In the genomic region with DNA sequence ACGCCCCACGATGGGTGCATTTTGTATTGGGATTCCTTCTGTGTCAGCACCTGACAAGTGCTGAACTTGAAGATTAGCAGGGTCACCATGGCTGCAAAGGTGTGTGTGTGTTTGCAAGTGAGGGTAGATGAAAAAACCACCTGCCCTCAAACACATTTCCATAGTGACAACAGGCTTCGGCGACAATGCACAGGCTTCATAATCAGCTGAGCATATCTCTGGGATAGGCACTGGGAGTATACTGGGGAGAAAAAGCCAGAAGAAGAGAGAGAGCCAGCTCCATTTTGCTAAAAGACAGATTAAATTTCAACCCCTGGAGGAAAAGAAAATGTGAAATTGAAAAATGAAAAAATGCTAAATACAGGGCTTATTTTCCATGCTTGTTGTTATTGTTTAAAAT, we compare ENCODE assay signal across 18 cellular contexts.
DNase-seq lines count a peak whose midpoint lies in the region; FAIRE-seq and TF ChIP-seq lines count a peak whose summit lies in the region.
"Had no signal": no experiment of that assay in that cellular context is flagged by ENCODE, and none has a peak within 500 bp of the region (broad histone marks: within the 10 kb centered on the region; RNA-seq: fewer than 3 reads in every experiment).

No MANE protein-coding gene starts in this region.

- H3K4me1 ChIP-seq in osteoblast (ENCODE audit: insufficient read depth, low read length), result peaks cover 21% of the 10 kb centered on the region
- H3K4me1 ChIP-seq: sigmoid colon, suprapubic skin had no signal

- no peaks in the 10 kb centered on the region for H4K20me1 ChIP-seq in osteoblast (ENCODE audit: insufficient read depth, low read length)

- no peaks in the 10 kb centered on the region for H3K27me3 ChIP-seq in bronchial epithelial cell (ENCODE audit: control insufficient read depth, insufficient read depth, low read length)
- H3K27me3 ChIP-seq in osteoblast (ENCODE audit: insufficient read depth, low read length), result no peaks in the 10 kb centered on the region
- H3K27me3 ChIP-seq: sigmoid colon, suprapubic skin had no signal

- peak; percentile 7 for FAIRE-seq in bronchial epithelial cell (lab: Jason Lieb, UNC)

- peaks cover 5% of the 10 kb centered on the region for H3K9me3 ChIP-seq in osteoblast (ENCODE audit: low read depth, low read length)
- H3K9me3 ChIP-seq: suprapubic skin had no signal

- H3K27ac ChIP-seq in osteoblast (ENCODE audit: low read depth, low read length), result peak overlapping the region; percentile 34
- H3K27ac ChIP-seq: sigmoid colon, suprapubic skin had no signal

- no peak for TF ChIP-seq CTCF in bronchial epithelial cell (IDR thresholded peaks at IDR 0.05; ENCODE audit: insufficient read depth, low read length, severe bottlenecking)
- no peak for TF ChIP-seq CTCF in osteoblast (IDR thresholded peaks at IDR 0.05; ENCODE audit: extremely low read depth, low read depth, low read length)

- H3K79me2 ChIP-seq in osteoblast (ENCODE audit: insufficient read depth, low read length), result no peaks in the 10 kb centered on the region

- no peak overlapping the region for H3K4me2 ChIP-seq in osteoblast (ENCODE audit: insufficient read depth, low read length)

- H3K36me3 ChIP-seq in bronchial epithelial cell (ENCODE audit: control insufficient read depth, insufficient read depth, low read length) (no peaks in the 10 kb centered on the region), osteoblast (ENCODE audit: insufficient read depth, low read length) (no peaks in the 10 kb centered on the region)
- H3K36me3 ChIP-seq: sigmoid colon, suprapubic skin had no signal

- no peak overlapping the region for H2AFZ ChIP-seq in osteoblast (ENCODE audit: low read length)

- DNase-seq in DMS153 treated with DMSO at 0.1 percent for 48 hours (lab: John Stamatoyannopoulos, UW; ENCODE audit: unreplicated experiment) (peak; percentile 45), NCI-H69 (lab: John Stamatoyannopoulos, UW) (peak; percentile 77), bronchial epithelial cell (ENCODE audit: low read depth) (no peak), osteoblast (ENCODE audit: insufficient read length, low spot score, missing footprints) (no peak), activated gamma-delta T cell treated with Interleukin-2 at 50 U/mL for 16 hours (no peak), CD1c-positive myeloid dendritic cell (ENCODE audit: extremely low spot score) (no peak), LoVo (ENCODE audit: low spot score) (no peak)
- DNase-seq: activated CD4-positive, alpha-beta T cell treated with anti-CD3 and anti-CD28 coated beads for 36 hours; activated effector memory CD4-positive, alpha-beta T cell treated with anti-CD3 and anti-CD28 coated beads, Interleukin-2, amount 50 U/mL, for 16 hours; CD4-positive, alpha-beta T cell; DMS 273 treated with DMSO at 0.1 percent for 48 hours; H7; NCI-H1092; NCI-H1694 treated with DMSO at 0.1 percent for 48 hours; RPMI8226; sigmoid colon; stimulated activated naive CD4-positive, alpha-beta T cell had no signal

- H3K4me3 ChIP-seq in bronchial epithelial cell (ENCODE audit: low read depth, low read length) (no peak overlapping the region), osteoblast (ENCODE audit: insufficient read depth, low read length) (no peak overlapping the region)
- H3K4me3 ChIP-seq: sigmoid colon, suprapubic skin had no signal

Comparison
In these comparisons a context has a peak if more than half of its experiments do, and no peak if none do; other contexts are left out.
1. DNase-seq: peak in DMS153 treated with DMSO at 0.1 percent for 48 hours (single experiment) and NCI-H69 (single experiment); none in bronchial epithelial cell (single experiment), osteoblast (single experiment), activated gamma-delta T cell treated with Interleukin-2 at 50 U/mL for 16 hours (single experiment), CD1c-positive myeloid dendritic cell (single experiment) and LoVo (single experiment).